ENCODE assay signal across 1 cellular context in genomic region chr20:48983423-48984400, GRCh38.
TF ChIP-seq lines count a peak whose summit lies in the region.

No MANE protein-coding gene starts in this region.

TF ChIP-seq in HEK293, 187 proteins besides CTCF, POLR2A, EP300 and RAD21 (continued from another document):
- 0 out of 2 replicates have a peak, but pooled peaks have one; percentile 8 for TF ChIP-seq GFI1B (tag by site-specific recombination; IDR thresholded peaks at IDR 0.05)
